ENCODE assay signal across 27 cellular contexts in the genomic region with DNA sequence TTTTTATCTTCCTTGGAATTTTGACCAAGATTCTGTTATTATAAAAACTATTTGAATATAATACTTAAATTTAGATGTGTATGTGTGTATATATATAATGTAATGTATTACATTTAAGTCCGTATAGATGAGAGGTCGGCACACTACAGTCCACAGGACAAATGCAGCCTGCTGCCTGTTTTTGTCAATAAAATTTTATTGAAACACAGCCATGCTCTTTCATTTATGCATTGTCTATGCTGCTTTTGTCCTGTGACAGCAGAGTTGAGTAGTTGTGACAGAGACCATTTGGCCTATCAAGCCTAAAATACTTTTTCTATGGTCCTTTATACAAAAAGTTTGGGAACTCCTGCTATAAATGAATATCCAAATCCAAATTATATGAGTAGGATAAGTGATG.
"Had no signal": no experiment of that assay in that cellular context is flagged by ENCODE, and none has a peak within 500 bp of the region (broad histone marks: within the 10 kb centered on the region; RNA-seq: fewer than 3 reads in every experiment).

No MANE protein-coding gene starts in this region.

- ATAC-seq: stimulated activated effector memory CD8-positive, alpha-beta T cell treated with anti-CD3 and anti-CD28 coated beads, Interleukin-12 subunit alpha, Interleukin-12 subunit beta, amount 100 ng/mL, for 72 hours; stimulated activated memory B cell treated with anti-CD40 and anti-IgM and Interleukin-4, amounts not matched to agents 10 μg/mL and 1 μg/mL and 100 μg/mL, for 72 hours; stimulated activated naive B cell treated with anti-CD40 and anti-IgM and Interleukin-4, amounts not matched to agents 10 μg/mL and 1 μg/mL and 100 μg/mL, for 72 hours; stimulated activated naive CD8-positive, alpha-beta T cell treated with anti-CD3 and anti-CD28 coated beads, Interleukin-15, amount 100 ng/mL, for 72 hours; stimulated activated naive CD8-positive, alpha-beta T cell treated with anti-CD3 and anti-CD28 coated beads, Interleukin-15, Interleukin-2, amounts not matched to agents 100 U/mL and 50 U/mL, for 24 hours; upper lobe of right lung had no signal

- H3K9me3 ChIP-seq: stomach, suprapubic skin, testis, thoracic aorta, thyroid gland, tibial artery, tibial nerve, transverse colon, upper lobe of left lung, upper lobe of right lung, uterus, vagina had no signal

- H3K4me1 ChIP-seq: suprapubic skin, testis, thyroid gland, tibial artery, tibial nerve, transverse colon, upper lobe of left lung, upper lobe of right lung, uterus, vagina had no signal

- H3K27ac ChIP-seq: stomach, suprapubic skin, testis, thoracic aorta, thyroid gland, tibial artery, tibial nerve, transverse colon, upper lobe of left lung, upper lobe of right lung, uterus, vagina had no signal

- H3K36me3 ChIP-seq: uterus, vagina had no signal

- H3K4me3 ChIP-seq: stomach, suprapubic skin, testis, thoracic aorta, thyroid gland, tibial artery, tibial nerve, transverse colon, upper lobe of left lung, upper lobe of right lung, uterus, vagina had no signal

- DNase-seq: stimulated activated CD4-positive, alpha-beta T cell treated with anti-CD3 and anti-CD28 coated beads, Interleukin-2, amount 100 ng/mL, for 48 hours; stimulated activated CD4-positive, alpha-beta T cell treated with anti-CD3 and anti-CD28 coated beads, Interleukin-4, amount 100 ng/mL, for 1 hour; stimulated activated CD4-positive, alpha-beta T cell treated with anti-CD3 and anti-CD28 coated beads, Interleukin-4, amount 100 ng/mL, for 24 hours; stimulated activated CD4-positive, alpha-beta T cell treated with anti-CD3 and anti-CD28 coated beads, Interleukin-4, amount 100 ng/mL, for 4 hours; stimulated activated CD8-positive, alpha-beta memory T cell treated with anti-CD3 and anti-CD28 coated beads, Interleukin-4, amount 100 ng/mL, for 48 hours; stimulated activated naive B cell treated with anti-CD40 and anti-IgM and Interleukin-4, amounts not matched to agents 10 μg/mL and 1 μg/mL and 100 μg/mL, for 72 hours; stimulated activated naive CD4-positive, alpha-beta T cell; stimulated activated naive CD4-positive, alpha-beta T cell treated with Interleukin-2 at 50 U/mL for 16 hours; stimulated activated naive CD8-positive, alpha-beta T cell treated with anti-CD3 and anti-CD28 coated beads, Interleukin-15, amount 100 ng/mL, for 72 hours; stimulated activated naive CD8-positive, alpha-beta T cell treated with anti-CD3 and anti-CD28 coated beads, Interleukin-15, Interleukin-2, amounts not matched to agents 100 U/mL and 50 U/mL, for 24 hours; stomach; substantia nigra; testis; thyroid gland; tibial artery; transverse colon; trophoblast cell; upper lobe of left lung; upper lobe of right lung; uterus had no signal

- FAIRE-seq: urothelium cell line had no signal

- H3K27me3 ChIP-seq: stomach, suprapubic skin, testis, thyroid gland, tibial artery, tibial nerve, transverse colon, upper lobe of left lung, upper lobe of right lung, uterus, vagina had no signal
